ENCODE assay signal across 8 cellular contexts in genomic region chr4:44678094-44679023, GRCh38. TPM values are rescaled to one million over a fixed set of nuclear protein-coding genes. Genes with fewer than 3 reads are reported as not detected.
DNase-seq lines count a peak whose midpoint lies in the region; TF ChIP-seq lines count a peak whose summit lies in the region.

A gene with protein sequence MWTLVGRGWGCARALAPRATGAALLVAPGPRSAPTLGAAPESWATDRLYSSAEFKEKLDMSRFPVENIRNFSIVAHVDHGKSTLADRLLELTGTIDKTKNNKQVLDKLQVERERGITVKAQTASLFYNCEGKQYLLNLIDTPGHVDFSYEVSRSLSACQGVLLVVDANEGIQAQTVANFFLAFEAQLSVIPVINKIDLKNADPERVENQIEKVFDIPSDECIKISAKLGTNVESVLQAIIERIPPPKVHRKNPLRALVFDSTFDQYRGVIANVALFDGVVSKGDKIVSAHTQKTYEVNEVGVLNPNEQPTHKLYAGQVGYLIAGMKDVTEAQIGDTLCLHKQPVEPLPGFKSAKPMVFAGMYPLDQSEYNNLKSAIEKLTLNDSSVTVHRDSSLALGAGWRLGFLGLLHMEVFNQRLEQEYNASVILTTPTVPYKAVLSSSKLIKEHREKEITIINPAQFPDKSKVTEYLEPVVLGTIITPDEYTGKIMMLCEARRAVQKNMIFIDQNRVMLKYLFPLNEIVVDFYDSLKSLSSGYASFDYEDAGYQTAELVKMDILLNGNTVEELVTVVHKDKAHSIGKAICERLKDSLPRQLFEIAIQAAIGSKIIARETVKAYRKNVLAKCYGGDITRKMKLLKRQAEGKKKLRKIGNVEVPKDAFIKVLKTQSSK (plus strand): TSS chr4:44678420. CDS start chr4:44678623, 203 bp downstream.

- H3K4me3 ChIP-seq in neuron (ENCODE audit: low read length): peak within 1 kb of the TSS; percentile 59
- H3K4me3 ChIP-seq in subcutaneous abdominal adipose tissue (ENCODE audit: low read depth in 1 of 5, low read length in 5 of 5): peak within 1 kb of the TSS; percentile 94 to 100 (median 98)

- H3K36me3 ChIP-seq in neuron (ENCODE audit: insufficient read depth, low read length) (peaks cover 20% of the 10 kb centered on the region), subcutaneous abdominal adipose tissue (ENCODE audit: control insufficient read depth in 5 of 5, insufficient read depth in 5 of 5, low read length in 5 of 5) (peaks cover 4 to 18% (median 13%) of the 10 kb centered on the region in 5 donors)

- peak within 1 kb of the TSS; percentile 80 for H2AFZ ChIP-seq in neuron (ENCODE audit: low read depth, low read length)

- H3K27me3 ChIP-seq in neuron (ENCODE audit: insufficient read depth, low read length) (no peaks in the 10 kb centered on the region), subcutaneous abdominal adipose tissue (ENCODE audit: control insufficient read depth in 5 of 5, insufficient read depth in 4 of 5, low read length in 5 of 5) (no peaks in the 10 kb centered on the region)

- POLR2A ChIA-PET in HEK293T (lab: Yijun Ruan, JAX): interaction anchor here (0.5 to 2.5 kb wide), 17 partner anchors 9 to 697 kb away, joined by 3 to 14 read pairs (median 4); partner anchors contain the start of genes GNPDA2 and KCTD8

- CTCF ChIA-PET in HEK293T (lab: Yijun Ruan, JAX): interaction anchor here (0.6 to 1.5 kb wide), 3 partner anchors 46 to 1710 kb away, joined by 3 to 5 read pairs (median 4); no protein-coding TSS in a partner anchor

- H3K4me1 ChIP-seq in neuron (ENCODE audit: insufficient read depth, low read length) (peaks cover 24% of the 10 kb centered on the region), subcutaneous abdominal adipose tissue (ENCODE audit: control insufficient read depth in 5 of 5, insufficient read depth in 5 of 5, low read length in 5 of 5) (peaks cover 2 to 25% (median 24%) of the 10 kb centered on the region in 5 donors)

- peak within 1 kb of the TSS; percentile 92 for H3K27ac ChIP-seq in subcutaneous abdominal adipose tissue (ENCODE audit: low read depth, low read length)

- in situ Hi-C loops in SK-MEL-5 (cut with HindIII; ENCODE audit: low pct_unique_long_range_greater_than_20kb, low sequenced_read_pairs): no loop called here

- DNase-seq in GF-D8 (lab: John Stamatoyannopoulos, UW): peak; percentile 67
- DNase-seq in HEK293T (ENCODE audit: extremely low spot score): peak; percentile 73
- peak; percentile 89 for DNase-seq in MV-4-11 (lab: John Stamatoyannopoulos, UW)
- peak; percentile 91 for DNase-seq in SK-MEL-5 (ENCODE audit: low read depth, low spot score)
- DNase-seq in activated naive CD4-positive, alpha-beta T cell treated with Interleukin-2 at 50 U/mL for 16 hours: peak; percentile 89
- peak; percentile 91 for DNase-seq in foreskin melanocyte

- H3K9me3 ChIP-seq in neuron (ENCODE audit: low read length) (no peaks in the 10 kb centered on the region), subcutaneous abdominal adipose tissue (ENCODE audit: control insufficient read depth in 5 of 5, low read length in 5 of 5) (no peaks in the 10 kb centered on the region)

- peak within 1 kb of the TSS; percentile 85 to 99 (median 94) for H3K9ac ChIP-seq in subcutaneous abdominal adipose tissue (ENCODE audit: low read length in 5 of 5)

TF ChIP-seq in HEK293T, 16 proteins besides CTCF, POLR2A, EP300 and RAD21:
- no peak for TF ChIP-seq TARDBP (IDR thresholded peaks at IDR 0.05)
- peak; percentile 88 for TF ChIP-seq L3MBTL2 (conservative IDR thresholded peaks at IDR 0.05)
- no peak for TF ChIP-seq HDGF (IDR thresholded peaks at IDR 0.05; ENCODE audit: borderline replicate concordance)
- no peak for TF ChIP-seq SP1 (IDR thresholded peaks at IDR 0.05)
- peak; percentile 57 for TF ChIP-seq ELF4 (IDR thresholded peaks at IDR 0.05)
- TF ChIP-seq CTBP1 (IDR thresholded peaks at IDR 0.05; ENCODE audit: borderline replicate concordance): no peak
- TF ChIP-seq, protein P1, sequence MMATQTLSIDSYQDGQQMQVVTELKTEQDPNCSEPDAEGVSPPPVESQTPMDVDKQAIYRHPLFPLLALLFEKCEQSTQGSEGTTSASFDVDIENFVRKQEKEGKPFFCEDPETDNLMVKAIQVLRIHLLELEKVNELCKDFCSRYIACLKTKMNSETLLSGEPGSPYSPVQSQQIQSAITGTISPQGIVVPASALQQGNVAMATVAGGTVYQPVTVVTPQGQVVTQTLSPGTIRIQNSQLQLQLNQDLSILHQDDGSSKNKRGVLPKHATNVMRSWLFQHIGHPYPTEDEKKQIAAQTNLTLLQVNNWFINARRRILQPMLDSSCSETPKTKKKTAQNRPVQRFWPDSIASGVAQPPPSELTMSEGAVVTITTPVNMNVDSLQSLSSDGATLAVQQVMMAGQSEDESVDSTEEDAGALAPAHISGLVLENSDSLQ (IDR thresholded peaks at IDR 0.05): no peak
- TF ChIP-seq BHLHE40 (IDR thresholded peaks at IDR 0.05; ENCODE audit: borderline replicate concordance): no peak
- no peak for TF ChIP-seq SUZ12 (IDR thresholded peaks at IDR 0.05)
- no peak for TF ChIP-seq FOXM1 (IDR thresholded peaks at IDR 0.05; ENCODE audit: borderline replicate concordance)

RNA-seq across cellular contexts. Expression of the gene that starts here (rescaled TPM):
- total RNA-seq in SK-MEL-5 (2014; rRNA removed; shearing (Covaris generic)): 32.6 and 35.1 TPM in 2 replicates
- polyA plus RNA-seq in SK-MEL-5 (2015; cell fraction: cytosol; rRNA removed): 28.2 and 43.5 TPM in 2 replicates
- 38.5 and 43.6 TPM in 2 replicates for polyA plus RNA-seq in SK-MEL-5 (2015; cell fraction: nucleus; rRNA removed)

Comparison
In these comparisons a context has a peak if more than half of its experiments do, and no peak if none do; other contexts are left out.
1. Peak in every context shown above with its lines: DNase-seq, H3K4me3 ChIP-seq and H3K27ac ChIP-seq.